Comparison of ENCODE assay signal across 19 cellular contexts in the genomic region with DNA sequence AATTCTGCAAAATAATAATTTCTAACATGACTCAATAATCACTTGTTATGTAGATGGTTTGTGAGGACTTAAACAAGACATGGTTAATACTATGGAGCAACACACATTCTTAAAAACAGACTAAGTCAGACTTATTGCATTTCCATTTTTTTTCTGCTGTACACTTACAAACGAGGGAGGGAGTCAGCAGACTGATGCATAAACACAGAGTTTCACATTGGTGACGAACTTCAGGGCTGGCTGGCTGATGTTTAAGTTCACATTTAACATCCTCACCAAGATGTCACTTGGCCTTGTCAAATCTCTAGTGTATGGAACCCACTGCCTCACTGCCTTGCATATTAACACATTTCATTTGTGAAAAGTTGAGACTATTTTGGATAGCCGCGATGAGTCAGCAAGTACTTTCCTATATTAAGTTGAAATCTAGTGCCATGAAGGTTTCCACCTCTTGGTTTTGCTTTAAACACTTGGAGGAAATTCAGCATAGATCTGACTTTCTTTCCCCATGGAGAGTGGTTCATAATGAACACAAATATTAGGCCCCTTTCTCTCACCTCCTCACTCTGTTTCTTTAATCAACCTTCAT.
"Had no signal": no experiment of that assay in that cellular context is flagged by ENCODE, and none has a peak within 500 bp of the region (broad histone marks: within the 10 kb centered on the region; RNA-seq: fewer than 3 reads in every experiment).

No MANE protein-coding gene starts in this region.

- H3K4me3 ChIP-seq: left ventricle myocardium inferior, pancreas, psoas muscle, right atrium auricular region, upper lobe of right lung had no signal

- FAIRE-seq: frontal cortex, pancreas had no signal

- DNase-seq: activated CD4-positive, alpha-beta T cell treated with anti-CD3 and anti-CD28 coated beads, Interleukin-2, amount 50 U/mL, for 1 hour; activated CD4-positive, CD25-positive, alpha-beta regulatory T cell treated with anti-CD3 and anti-CD28 coated beads, Interleukin-2, amount 50 U/mL, for 72 hours; activated naive CD8-positive, alpha-beta T cell treated with anti-CD3 and anti-CD28 coated beads for 36 hours; activated T-cell treated with anti-CD3 and anti-CD28 coated beads, Interleukin-2, amount 50 U/mL, for 1 hour; amniotic stem cell; effector memory CD4-positive, alpha-beta T cell; glutamatergic neuron; hippocampal formation; left ventricle myocardium inferior; midbrain; pancreas; psoas muscle; stimulated activated CD4-positive, alpha-beta T cell treated with anti-CD3 and anti-CD28 coated beads, Interleukin-4, amount 100 ng/mL, for 24 hours; stimulated activated naive CD8-positive, alpha-beta T cell treated with anti-CD3 and anti-CD28 coated beads, Interleukin-15, Interleukin-2, amounts not matched to agents 100 U/mL and 50 U/mL, for 24 hours; upper lobe of right lung; WERI-Rb-1 had no signal

- H3K27ac ChIP-seq: left ventricle myocardium inferior, pancreas, psoas muscle, right atrium auricular region, upper lobe of right lung, WERI-Rb-1 had no signal

- H3K27ac Mint-ChIP-seq: activated naive CD8-positive, alpha-beta T cell treated with anti-CD3 and anti-CD28 coated beads for 36 hours; natural killer cell treated with Interleukin-12 subunit alpha and Interleukin-12 subunit beta and Interleukin-15 and Interleukin-18, amount 100 ng/mL, for 72 hours had no signal

- H3K4me3 Mint-ChIP-seq: activated naive CD8-positive, alpha-beta T cell treated with anti-CD3 and anti-CD28 coated beads for 36 hours; natural killer cell treated with Interleukin-12 subunit alpha and Interleukin-12 subunit beta and Interleukin-15 and Interleukin-18, amount 100 ng/mL, for 72 hours had no signal

- ATAC-seq: natural killer cell treated with Interleukin-12 subunit alpha and Interleukin-12 subunit beta and Interleukin-15 and Interleukin-18, amount 100 ng/mL, for 72 hours; pancreas; psoas muscle; stimulated activated naive CD8-positive, alpha-beta T cell treated with anti-CD3 and anti-CD28 coated beads, Interleukin-15, Interleukin-2, amounts not matched to agents 100 U/mL and 50 U/mL, for 24 hours; upper lobe of right lung had no signal

- H3K27me3 Mint-ChIP-seq: activated naive CD8-positive, alpha-beta T cell treated with anti-CD3 and anti-CD28 coated beads for 36 hours had no signal

- H3K4me1 ChIP-seq: left ventricle myocardium inferior, pancreas, psoas muscle, right atrium auricular region, upper lobe of right lung had no signal

- H3K36me3 Mint-ChIP-seq: activated naive CD8-positive, alpha-beta T cell treated with anti-CD3 and anti-CD28 coated beads for 36 hours had no signal

- H3K9me3 ChIP-seq: pancreas, upper lobe of right lung had no signal
